Comparison of ENCODE assay signal across 8 cellular contexts in genomic region chr5:134092875-134093274, GRCh38. TPM values are rescaled to one million over a fixed set of nuclear protein-coding genes. Genes with fewer than 3 reads are reported as not detected.
DNase-seq lines count a peak whose midpoint lies in the region; ATAC-seq, FAIRE-seq and TF ChIP-seq lines count a peak whose summit lies in the region.
"Had no signal": no experiment of that assay in that cellular context is flagged by ENCODE, and none has a peak within 500 bp of the region (broad histone marks: within the 10 kb centered on the region; RNA-seq: fewer than 3 reads in every experiment).

No MANE protein-coding gene starts in this region.

- H3K27me3 Mint-ChIP-seq in CD4-positive, CD25-positive, alpha-beta regulatory T cell, result peaks cover 11% of the 10 kb centered on the region
- no peaks in the 10 kb centered on the region for H3K27me3 Mint-ChIP-seq in T-helper 17 cell

- no peaks in the 10 kb centered on the region for H3K9me3 ChIP-seq in CD4-positive, CD25-positive, alpha-beta regulatory T cell (ENCODE audit: control insufficient read depth in 2 of 2, low read length in 2 of 2)
- H3K9me3 ChIP-seq in T-helper 17 cell (ENCODE audit: control insufficient read depth, low read length, poor library complexity, severe bottlenecking) (no peaks in the 10 kb centered on the region), kidney (ENCODE audit: control insufficient read depth in 1 of 2, low read length in 2 of 2) (no peaks in the 10 kb centered on the region)

- H3K36me3 Mint-ChIP-seq in CD4-positive, CD25-positive, alpha-beta regulatory T cell, result no peaks in the 10 kb centered on the region
- H3K36me3 Mint-ChIP-seq in T-helper 17 cell (ENCODE audit: low read depth), result peaks cover 2% of the 10 kb centered on the region

- DNase-seq in CD4-positive, CD25-positive, alpha-beta regulatory T cell, result no peak
- DNase-seq in H54 (ENCODE audit: insufficient read length, low spot score) (no peak), T-helper 17 cell (no peak), kidney (peak; percentile 22), D341Med (ENCODE audit: low spot score) (no peak)
- DNase-seq: hypothalamus had no signal

- H3K27me3 ChIP-seq in CD4-positive, CD25-positive, alpha-beta regulatory T cell (ENCODE audit: control insufficient read depth, insufficient read depth, low read length), result no peaks in the 10 kb centered on the region

- peak overlapping the region; percentile 87 to 94 (median 91) for H3K27ac Mint-ChIP-seq in CD4-positive, CD25-positive, alpha-beta regulatory T cell
- H3K27ac Mint-ChIP-seq in T-helper 17 cell, result peak overlapping the region; percentile 93

- no peaks in the 10 kb centered on the region for H3K9me3 Mint-ChIP-seq in CD4-positive, CD25-positive, alpha-beta regulatory T cell

- no peak overlapping the region for H3K27ac ChIP-seq in CD4-positive, CD25-positive, alpha-beta regulatory T cell (ENCODE audit: insufficient read depth, low read length, poor library complexity, severe bottlenecking)
- no peak overlapping the region for H3K27ac ChIP-seq in kidney (ENCODE audit: low read depth in 2 of 2, low read length in 2 of 2)

- H3K4me1 ChIP-seq in CD4-positive, CD25-positive, alpha-beta regulatory T cell (ENCODE audit: control insufficient read depth, insufficient read depth, low read length, poor library complexity, severe bottlenecking), result peaks cover 57% of the 10 kb centered on the region
- H3K4me1 ChIP-seq in kidney (ENCODE audit: control insufficient read depth in 1 of 2, insufficient read depth in 1 of 2, low read depth in 1 of 2, low read length in 2 of 2), result no peaks in the 10 kb centered on the region

- intact Hi-C loops in kidney (cut with DNase I), result no loop called here

- peaks cover 7 to 88% (median 53%) of the 10 kb centered on the region in 4 donors for H3K4me1 Mint-ChIP-seq in CD4-positive, CD25-positive, alpha-beta regulatory T cell
- H3K4me1 Mint-ChIP-seq in T-helper 17 cell, result peaks cover 59% of the 10 kb centered on the region

- no peak overlapping the region for H3K9ac ChIP-seq in kidney (ENCODE audit: low read length in 2 of 2)

- no peak for TF ChIP-seq POLR2A in H54 (IDR thresholded peaks at IDR 0.05; ENCODE audit: low read depth, low read length)

- H3K4me3 ChIP-seq in CD4-positive, CD25-positive, alpha-beta regulatory T cell (ENCODE audit: low read depth, low read length), result no peak overlapping the region
- H3K4me3 ChIP-seq in kidney (ENCODE audit: low read length in 2 of 2), result no peak overlapping the region

- peak; percentile 11 for FAIRE-seq in H54 (lab: Jason Lieb, UNC)
- FAIRE-seq in kidney (lab: Jason Lieb, UNC), result no peak

- no peak for ATAC-seq in CD4-positive, CD25-positive, alpha-beta regulatory T cell (ENCODE audit: low read depth in 2 of 2)
- ATAC-seq in T-helper 17 cell (no peak), GM21825 (IDR thresholded peaks at IDR 0.05; ENCODE audit: unreplicated experiment) (no peak), HG02763 (IDR thresholded peaks at IDR 0.05; ENCODE audit: unreplicated experiment) (no peak)

- H3K36me3 ChIP-seq in CD4-positive, CD25-positive, alpha-beta regulatory T cell (ENCODE audit: control insufficient read depth, insufficient read depth, low read length), result no peaks in the 10 kb centered on the region
- H3K36me3 ChIP-seq in kidney (ENCODE audit: control insufficient read depth in 1 of 2, insufficient read depth in 2 of 2, low read length in 2 of 2), result no peaks in the 10 kb centered on the region

- H3K4me3 Mint-ChIP-seq in CD4-positive, CD25-positive, alpha-beta regulatory T cell, result peak overlapping the region in 2 of 4 donors; percentile 56 to 61
- no peak overlapping the region for H3K4me3 Mint-ChIP-seq in T-helper 17 cell

- TF ChIP-seq CTCF in kidney (IDR thresholded peaks at IDR 0.05; ENCODE audit: borderline replicate concordance, extremely low read depth, insufficient read depth), result no peak

RNA-seq across cellular contexts. Expression of gene TCF7, which starts 21.6 kb away (rescaled TPM):
- 234 TPM for total RNA-seq in CD4-positive, CD25-positive, alpha-beta regulatory T cell
- polyA plus RNA-seq in CD4-positive, CD25-positive, alpha-beta regulatory T cell, result 100 to 1,000 TPM in 1 of 4 donors, 10 to 100 TPM in 3; 55.4 to 118 (median 79.9) TPM
- 100 to 1,000 TPM; 308 to 405 TPM for total RNA-seq in T-helper 17 cell
- total RNA-seq in kidney, result 15.6 TPM
- polyA plus RNA-seq in kidney (ENCODE audit: insufficient read depth, low read depth, low replicate concordance), result 1.2 TPM

Comparison
In these comparisons a context has a peak if more than half of its experiments do, and no peak if none do; other contexts are left out.
1. RNA of gene TCF7, which starts 21.6 kb away (total RNA-seq): 308 to 405 TPM in T-helper 17 cell and 234 TPM in CD4-positive, CD25-positive, alpha-beta regulatory T cell (single experiment); 15.6 TPM in kidney (single experiment); every median in the first group is over 10 times any median in the second.